ENCODE assay signal across 2 cellular contexts in the genomic region with DNA sequence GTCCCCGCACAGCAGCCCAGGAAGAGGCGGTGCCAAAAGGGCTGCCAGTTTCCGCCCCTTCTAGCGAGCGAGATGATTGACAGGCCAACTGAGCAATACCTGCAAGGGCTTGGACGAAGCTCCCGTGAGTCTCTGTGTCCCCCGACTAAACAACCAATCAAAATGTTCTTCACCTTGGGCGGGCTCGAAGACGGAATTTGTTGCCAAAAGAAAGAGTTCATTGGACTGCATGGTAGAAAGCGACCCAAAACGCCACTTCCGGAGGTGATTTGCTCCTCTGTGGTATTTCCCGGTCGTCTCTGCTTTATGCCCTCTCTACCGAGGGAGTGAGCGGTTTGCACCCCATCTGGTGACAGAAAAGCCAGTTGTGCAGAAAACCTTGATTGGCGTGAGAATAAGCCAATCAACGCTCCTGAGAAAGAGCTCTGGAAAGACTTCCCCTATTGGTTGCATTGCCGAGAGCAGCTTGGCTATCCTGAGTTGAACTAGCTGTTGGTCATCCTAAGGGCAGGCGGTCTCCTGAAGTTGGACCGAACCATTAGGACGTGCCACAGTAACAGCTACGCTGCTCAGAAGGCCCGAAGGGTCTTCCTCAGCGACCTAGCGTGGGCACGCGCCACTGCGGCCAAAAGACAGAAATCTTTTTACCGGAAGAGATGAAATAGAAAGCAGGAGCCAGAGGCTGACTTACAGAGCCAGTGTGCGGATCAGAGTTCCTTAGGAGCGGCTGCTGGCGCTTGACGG.
TF ChIP-seq lines count a peak whose summit lies in the region.

No MANE protein-coding gene starts in this region.

TF ChIP-seq in WTC11, 78 proteins besides CTCF, POLR2A, EP300 and RAD21 (continued from another document):
- TF ChIP-seq GABPB1 (CRISPR knock-in tag; IDR thresholded peaks at IDR 0.05) (0 out of 2 replicates have a peak, but pooled peaks have one; percentile 13), ZNF423 (CRISPR knock-in tag; IDR thresholded peaks at IDR 0.05) (no peak), ZBTB43 (CRISPR knock-in tag; IDR thresholded peaks at IDR 0.05) (no peak), ZNF121 (CRISPR knock-in tag; IDR thresholded peaks at IDR 0.05) (peak; percentile 36; the same call in 1 of the 2 replicates), AR (CRISPR knock-in tag; IDR thresholded peaks at IDR 0.05) (no peak), ZNF219 (CRISPR knock-in tag; IDR thresholded peaks at IDR 0.05; ENCODE audit: borderline replicate concordance) (no peak), GRHL2 (CRISPR knock-in tag; IDR thresholded peaks at IDR 0.05; ENCODE audit: insufficient replicate concordance, severe bottlenecking) (no peak), HMGA2 (CRISPR knock-in tag; IDR thresholded peaks at IDR 0.05) (no peak), MAX (CRISPR knock-in tag; IDR thresholded peaks at IDR 0.05) (0 out of 2 replicates have a peak, but pooled peaks have one; percentile 11), NFYB (CRISPR knock-in tag; conservative IDR thresholded peaks at IDR 0.05; ENCODE audit: low read depth) (peak; percentile 80), AFF4 (CRISPR knock-in tag; IDR thresholded peaks at IDR 0.05; ENCODE audit: borderline replicate concordance) (0 out of 2 replicates have a peak, but pooled peaks have one; percentile 11), NFE2L1 (CRISPR knock-in tag; IDR thresholded peaks at IDR 0.05) (no peak), SP1 (CRISPR knock-in tag; conservative IDR thresholded peaks at IDR 0.05) (peak; percentile 86), FOXK1 (CRISPR knock-in tag; IDR thresholded peaks at IDR 0.05) (peak; percentile 43)
- TF ChIP-seq, protein P1, sequence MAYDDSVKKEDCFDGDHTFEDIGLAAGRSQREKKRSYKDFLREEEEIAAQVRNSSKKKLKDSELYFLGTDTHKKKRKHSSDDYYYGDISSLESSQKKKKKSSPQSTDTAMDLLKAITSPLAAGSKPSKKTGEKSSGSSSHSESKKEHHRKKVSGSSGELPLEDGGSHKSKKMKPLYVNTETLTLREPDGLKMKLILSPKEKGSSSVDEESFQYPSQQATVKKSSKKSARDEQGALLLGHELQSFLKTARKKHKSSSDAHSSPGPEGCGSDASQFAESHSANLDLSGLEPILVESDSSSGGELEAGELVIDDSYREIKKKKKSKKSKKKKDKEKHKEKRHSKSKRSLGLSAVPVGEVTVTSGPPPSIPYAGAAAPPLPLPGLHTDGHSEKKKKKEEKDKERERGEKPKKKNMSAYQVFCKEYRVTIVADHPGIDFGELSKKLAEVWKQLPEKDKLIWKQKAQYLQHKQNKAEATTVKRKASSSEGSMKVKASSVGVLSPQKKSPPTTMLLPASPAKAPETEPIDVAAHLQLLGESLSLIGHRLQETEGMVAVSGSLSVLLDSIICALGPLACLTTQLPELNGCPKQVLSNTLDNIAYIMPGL (CRISPR knock-in tag; IDR thresholded peaks at IDR 0.05), result no peak; the same call in 1 of the 2 replicates

TF ChIP-seq in HepG2, 621 proteins besides CTCF, POLR2A, EP300 and RAD21 (continued from another document and continues in another):
- TF ChIP-seq, protein P2, sequence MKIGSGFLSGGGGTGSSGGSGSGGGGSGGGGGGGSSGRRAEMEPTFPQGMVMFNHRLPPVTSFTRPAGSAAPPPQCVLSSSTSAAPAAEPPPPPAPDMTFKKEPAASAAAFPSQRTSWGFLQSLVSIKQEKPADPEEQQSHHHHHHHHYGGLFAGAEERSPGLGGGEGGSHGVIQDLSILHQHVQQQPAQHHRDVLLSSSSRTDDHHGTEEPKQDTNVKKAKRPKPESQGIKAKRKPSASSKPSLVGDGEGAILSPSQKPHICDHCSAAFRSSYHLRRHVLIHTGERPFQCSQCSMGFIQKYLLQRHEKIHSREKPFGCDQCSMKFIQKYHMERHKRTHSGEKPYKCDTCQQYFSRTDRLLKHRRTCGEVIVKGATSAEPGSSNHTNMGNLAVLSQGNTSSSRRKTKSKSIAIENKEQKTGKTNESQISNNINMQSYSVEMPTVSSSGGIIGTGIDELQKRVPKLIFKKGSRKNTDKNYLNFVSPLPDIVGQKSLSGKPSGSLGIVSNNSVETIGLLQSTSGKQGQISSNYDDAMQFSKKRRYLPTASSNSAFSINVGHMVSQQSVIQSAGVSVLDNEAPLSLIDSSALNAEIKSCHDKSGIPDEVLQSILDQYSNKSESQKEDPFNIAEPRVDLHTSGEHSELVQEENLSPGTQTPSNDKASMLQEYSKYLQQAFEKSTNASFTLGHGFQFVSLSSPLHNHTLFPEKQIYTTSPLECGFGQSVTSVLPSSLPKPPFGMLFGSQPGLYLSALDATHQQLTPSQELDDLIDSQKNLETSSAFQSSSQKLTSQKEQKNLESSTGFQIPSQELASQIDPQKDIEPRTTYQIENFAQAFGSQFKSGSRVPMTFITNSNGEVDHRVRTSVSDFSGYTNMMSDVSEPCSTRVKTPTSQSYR (CRISPR knock-in tag; IDR thresholded peaks at IDR 0.05; ENCODE audit: borderline replicate concordance), result no peak
- no peak for TF ChIP-seq SMYD3 (CRISPR knock-in tag; IDR thresholded peaks at IDR 0.05)
- TF ChIP-seq TBL1XR1 (IDR thresholded peaks at IDR 0.05; ENCODE audit: borderline replicate concordance, low read length, partially characterized antibody), result no peak
- no peak for TF ChIP-seq RFX3 (CRISPR knock-in tag; IDR thresholded peaks at IDR 0.05)
- 0 out of 2 replicates have a peak, but pooled peaks have one; percentile 36 for TF ChIP-seq KDM4B (CRISPR knock-in tag; IDR thresholded peaks at IDR 0.05)
- TF ChIP-seq ZNF329 (CRISPR knock-in tag; IDR thresholded peaks at IDR 0.05; ENCODE audit: low read depth), result no peak
- TF ChIP-seq ZNF232 (CRISPR knock-in tag; IDR thresholded peaks at IDR 0.05; ENCODE audit: borderline replicate concordance), result peak; percentile 28
- TF ChIP-seq ZNF761 (CRISPR knock-in tag; conservative IDR thresholded peaks at IDR 0.05), result 0 out of 2 replicates have a peak, but pooled peaks have one; percentile 52
- TF ChIP-seq MED13 (CRISPR knock-in tag; IDR thresholded peaks at IDR 0.05), result no peak
- TF ChIP-seq PAX8 (CRISPR knock-in tag; IDR thresholded peaks at IDR 0.05; ENCODE audit: borderline replicate concordance), result no peak
- no peak for TF ChIP-seq ISL2 (CRISPR knock-in tag; IDR thresholded peaks at IDR 0.05)
- TF ChIP-seq MED1 (CRISPR knock-in tag; IDR thresholded peaks at IDR 0.05), result no peak; the same call in 1 of the 2 replicates
- TF ChIP-seq GABPA (IDR thresholded peaks at IDR 0.05; ENCODE audit: low read depth, low read length), result peak; percentile 89
- TF ChIP-seq GABPA (CRISPR knock-in tag; IDR thresholded peaks at IDR 0.05; ENCODE audit: low read depth), result peak; percentile 94
- TF ChIP-seq PHF5A (CRISPR knock-in tag; IDR thresholded peaks at IDR 0.05; ENCODE audit: low read depth, unreplicated experiment), result no peak
- TF ChIP-seq ATF6 (CRISPR knock-in tag; conservative IDR thresholded peaks at IDR 0.05), result no peak
- TF ChIP-seq ZIK1 (CRISPR knock-in tag; IDR thresholded peaks at IDR 0.05; ENCODE audit: borderline replicate concordance, low read depth), result no peak
- no peak for TF ChIP-seq HMG20A (CRISPR knock-in tag; IDR thresholded peaks at IDR 0.05; ENCODE audit: borderline replicate concordance)
- TF ChIP-seq PAF1 (CRISPR knock-in tag; IDR thresholded peaks at IDR 0.05), result no peak
- peak; percentile 56; the same call in 1 of the 2 replicates for TF ChIP-seq RBFOX2 (IDR thresholded peaks at IDR 0.05; ENCODE audit: low read depth, low read length)
- TF ChIP-seq ZNF432 (CRISPR knock-in tag; IDR thresholded peaks at IDR 0.05; ENCODE audit: borderline replicate concordance), result no peak
- no peak for TF ChIP-seq ZNF230 (CRISPR knock-in tag; IDR thresholded peaks at IDR 0.05)
- no peak for TF ChIP-seq TSC22D2 (CRISPR knock-in tag; IDR thresholded peaks at IDR 0.05; ENCODE audit: borderline replicate concordance)
- TF ChIP-seq ZSCAN12 (CRISPR knock-in tag; IDR thresholded peaks at IDR 0.05), result no peak
- peak; percentile 57; the same call in 1 of the 2 replicates for TF ChIP-seq SIN3A (IDR thresholded peaks at IDR 0.05; ENCODE audit: borderline replicate concordance, low read depth, low read length)
- TF ChIP-seq HNRNPK (IDR thresholded peaks at IDR 0.05; ENCODE audit: low read depth, low read length, poor library complexity, severe bottlenecking), result no peak
- TF ChIP-seq, protein P3, sequence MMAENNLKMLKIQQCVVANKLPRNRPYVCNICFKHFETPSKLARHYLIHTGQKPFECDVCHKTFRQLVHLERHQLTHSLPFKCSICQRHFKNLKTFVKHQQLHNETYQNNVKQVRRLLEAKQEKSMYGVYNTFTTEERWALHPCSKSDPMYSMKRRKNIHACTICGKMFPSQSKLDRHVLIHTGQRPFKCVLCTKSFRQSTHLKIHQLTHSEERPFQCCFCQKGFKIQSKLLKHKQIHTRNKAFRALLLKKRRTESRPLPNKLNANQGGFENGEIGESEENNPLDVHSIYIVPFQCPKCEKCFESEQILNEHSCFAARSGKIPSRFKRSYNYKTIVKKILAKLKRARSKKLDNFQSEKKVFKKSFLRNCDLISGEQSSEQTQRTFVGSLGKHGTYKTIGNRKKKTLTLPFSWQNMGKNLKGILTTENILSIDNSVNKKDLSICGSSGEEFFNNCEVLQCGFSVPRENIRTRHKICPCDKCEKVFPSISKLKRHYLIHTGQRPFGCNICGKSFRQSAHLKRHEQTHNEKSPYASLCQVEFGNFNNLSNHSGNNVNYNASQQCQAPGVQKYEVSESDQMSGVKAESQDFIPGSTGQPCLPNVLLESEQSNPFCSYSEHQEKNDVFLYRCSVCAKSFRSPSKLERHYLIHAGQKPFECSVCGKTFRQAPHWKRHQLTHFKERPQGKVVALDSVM (CRISPR knock-in tag; IDR thresholded peaks at IDR 0.05), result no peak; the same call in 1 of the 2 replicates
- TF ChIP-seq ZFYVE20 (CRISPR knock-in tag; IDR thresholded peaks at IDR 0.05; ENCODE audit: borderline replicate concordance, low read depth), result no peak
- no peak for TF ChIP-seq ZNF878 (CRISPR knock-in tag; IDR thresholded peaks at IDR 0.05)
- no peak for TF ChIP-seq NCOA2 (CRISPR knock-in tag; IDR thresholded peaks at IDR 0.05)
- TF ChIP-seq MED8 (CRISPR knock-in tag; IDR thresholded peaks at IDR 0.05; ENCODE audit: insufficient replicate concordance), result no peak
- TF ChIP-seq SALL1 (CRISPR knock-in tag; IDR thresholded peaks at IDR 0.05), result peak; percentile 85
- TF ChIP-seq ZNF577 (CRISPR knock-in tag; IDR thresholded peaks at IDR 0.05; ENCODE audit: borderline replicate concordance, low read depth), result no peak
- TF ChIP-seq SAFB2 (CRISPR knock-in tag; IDR thresholded peaks at IDR 0.05; ENCODE audit: borderline replicate concordance, low read depth), result 0 out of 2 replicates have a peak, but pooled peaks have one; percentile 7
- TF ChIP-seq SAP130 (CRISPR knock-in tag; IDR thresholded peaks at IDR 0.05; ENCODE audit: low read depth), result peak; percentile 58
- peak; percentile 54; the same call in 1 of the 2 replicates for TF ChIP-seq HOXA3 (CRISPR knock-in tag; IDR thresholded peaks at IDR 0.05)
- TF ChIP-seq GPBP1L1 (CRISPR knock-in tag; IDR thresholded peaks at IDR 0.05), result no peak
- TF ChIP-seq STAT6 (CRISPR knock-in tag; IDR thresholded peaks at IDR 0.05; ENCODE audit: borderline replicate concordance), result no peak
- no peak for TF ChIP-seq DNMT3B (CRISPR knock-in tag; conservative IDR thresholded peaks at IDR 0.05)
- TF ChIP-seq MTF1 (CRISPR knock-in tag; IDR thresholded peaks at IDR 0.05), result peak; percentile 54; the same call in 1 of the 2 replicates
- TF ChIP-seq KAT2B (IDR thresholded peaks at IDR 0.05; ENCODE audit: borderline replicate concordance, low read depth, low read length), result no peak
- TF ChIP-seq MEIS2 (CRISPR knock-in tag; IDR thresholded peaks at IDR 0.05), result no peak
- TF ChIP-seq MXD4 (CRISPR knock-in tag; IDR thresholded peaks at IDR 0.05), result no peak; the same call in 1 of the 2 replicates
